Comparison of ENCODE assay signal across 16 cellular contexts in genomic region chr2:157325786-157326185, GRCh38. TPM values are rescaled to one million over a fixed set of nuclear protein-coding genes. Genes with fewer than 3 reads are reported as not detected.
DNase-seq lines count a peak whose midpoint lies in the region; ATAC-seq and TF ChIP-seq lines count a peak whose summit lies in the region.
"Had no signal": no experiment of that assay in that cellular context is flagged by ENCODE, and none has a peak within 500 bp of the region (broad histone marks: within the 10 kb centered on the region; RNA-seq: fewer than 3 reads in every experiment).

Gene ERMN (minus strand): TSS chr2:157325824. CDS start chr2:157325642, 182 bp downstream.

- H3K9me3 ChIP-seq in H9 (ENCODE audit: control insufficient read depth, low read depth, low read length) (no peaks in the 10 kb centered on the region), WERI-Rb-1 (ENCODE audit: severe bottlenecking) (no peaks in the 10 kb centered on the region)
- H3K9me3 ChIP-seq: breast epithelium had no signal

- H2BK20ac ChIP-seq in H9 (ENCODE audit: low read depth, low read length, poor library complexity, severe bottlenecking), result no peak within 1 kb of the TSS

- no peak within 1 kb of the TSS for H3K4me3 ChIP-seq in WERI-Rb-1 (ENCODE audit: low read depth, low read length)
- H3K4me3 ChIP-seq: breast epithelium, hepatocyte had no signal

- no peaks in the 10 kb centered on the region for H3K9me3 Mint-ChIP-seq in H9
- no peaks in the 10 kb centered on the region for H3K9me3 Mint-ChIP-seq in type B pancreatic cell
- H3K9me3 Mint-ChIP-seq: memory B cell; stimulated activated memory B cell treated with anti-CD40 and anti-IgM and Interleukin-4, amounts not matched to agents 10 μg/mL and 1 μg/mL and 100 μg/mL, for 72 hours had no signal

- no peak within 1 kb of the TSS for H2BK12ac ChIP-seq in H9 (ENCODE audit: insufficient read length, low read depth, low read length)

- peak within 1 kb of the TSS in 1 of 3 experiments; percentile 71; a peak in 3 of 7 replicates for H3K27ac Mint-ChIP-seq in H9
- no peak within 1 kb of the TSS for H3K27ac Mint-ChIP-seq in type B pancreatic cell

- peaks cover 5% of the 10 kb centered on the region; the same call in 1 of the 2 replicates for H3K4me1 ChIP-seq in H9 (ENCODE audit: insufficient read depth, low read length)
- H3K4me1 ChIP-seq: breast epithelium had no signal

- no peak within 1 kb of the TSS for H2BK15ac ChIP-seq in H9 (ENCODE audit: low read depth, low read length)

- no peak within 1 kb of the TSS for H3T11ph ChIP-seq in H9 (ENCODE audit: low read length)

- no peaks in the 10 kb centered on the region for H3K79me2 ChIP-seq in H9 (ENCODE audit: insufficient read depth, low read length)
- H3K79me2 ChIP-seq: hepatocyte had no signal

- H3K4ac ChIP-seq in H9 (ENCODE audit: low read depth, low read length), result no peak within 1 kb of the TSS

- no peak within 1 kb of the TSS for H3K56ac ChIP-seq in H9 (ENCODE audit: insufficient read length, low read depth, low read length)

- no peaks in the 10 kb centered on the region for H3K27me3 Mint-ChIP-seq in H9 (ENCODE audit: low read depth)
- peaks cover 7% of the 10 kb centered on the region for H3K27me3 Mint-ChIP-seq in type B pancreatic cell
- H3K27me3 Mint-ChIP-seq: memory B cell; stimulated activated memory B cell treated with anti-CD40 and anti-IgM and Interleukin-4, amounts not matched to agents 10 μg/mL and 1 μg/mL and 100 μg/mL, for 72 hours had no signal

- no peak within 1 kb of the TSS for H3K27ac ChIP-seq in H9 (ENCODE audit: insufficient read length, low read depth, low read length)
- peak within 1 kb of the TSS; percentile 69 for H3K27ac ChIP-seq in WERI-Rb-1
- H3K27ac ChIP-seq: breast epithelium, hepatocyte had no signal

- no peak within 1 kb of the TSS for H2BK5ac ChIP-seq in H9 (ENCODE audit: insufficient read length, low read length)

- H4K8ac ChIP-seq in H9 (replicated peaks; ENCODE audit: insufficient read length, low read depth, low read length), result no peak within 1 kb of the TSS

- no peak within 1 kb of the TSS for H4K5ac ChIP-seq in H9 (ENCODE audit: insufficient read length, low read depth, low read length)

- no peak within 1 kb of the TSS for H2AFZ ChIP-seq in H9 (ENCODE audit: low read length)
- H2AFZ ChIP-seq: hepatocyte had no signal

- H4K91ac ChIP-seq in H9 (ENCODE audit: insufficient read length, low read depth, low read length), result no peak within 1 kb of the TSS

- no peak within 1 kb of the TSS for H3K4me3 Mint-ChIP-seq in H9
- H3K4me3 Mint-ChIP-seq in type B pancreatic cell, result no peak within 1 kb of the TSS
- H3K4me3 Mint-ChIP-seq: memory B cell; stimulated activated memory B cell treated with anti-CD40 and anti-IgM and Interleukin-4, amounts not matched to agents 10 μg/mL and 1 μg/mL and 100 μg/mL, for 72 hours had no signal

- no peak within 1 kb of the TSS for H2BK120ac ChIP-seq in H9 (ENCODE audit: low read depth, low read length, poor library complexity, severe bottlenecking)

- H3K4me2 ChIP-seq in H9 (ENCODE audit: insufficient read depth, insufficient read length, low read length), result no peak within 1 kb of the TSS
- H3K4me2 ChIP-seq: hepatocyte had no signal

- H3K36me3 Mint-ChIP-seq in H9 (ENCODE audit: insufficient read depth in 1 of 3, low read depth in 3 of 3) (no peaks in the 10 kb centered on the region), type B pancreatic cell (no peaks in the 10 kb centered on the region)

- H3K27me3 ChIP-seq in H9 (ENCODE audit: insufficient read depth, low read length) (no peaks in the 10 kb centered on the region), WERI-Rb-1 (ENCODE audit: insufficient read depth, low read depth, severe bottlenecking) (no peaks in the 10 kb centered on the region)
- H3K27me3 ChIP-seq: breast epithelium, hepatocyte had no signal

- ATAC-seq in HG03565 (IDR thresholded peaks at IDR 0.05; ENCODE audit: unreplicated experiment), result no peak
- no peak for ATAC-seq in HG02885 (IDR thresholded peaks at IDR 0.05; ENCODE audit: poor library complexity, unreplicated experiment)
- ATAC-seq: SK-N-SH treated with all-trans-retinoic acid at 6 μM for 48 hours; stimulated activated memory B cell treated with anti-CD40 and anti-IgM and Interleukin-4, amounts not matched to agents 10 μg/mL and 1 μg/mL and 100 μg/mL, for 72 hours had no signal

- H3K4me1 Mint-ChIP-seq in H9 (peaks cover 39 to 50% of the 10 kb centered on the region in 2 experiments), type B pancreatic cell (ENCODE audit: unreplicated experiment) (no peaks in the 10 kb centered on the region)

- H3K79me1 ChIP-seq in H9 (ENCODE audit: insufficient read depth, low read depth, low read length, poor library complexity, severe bottlenecking), result no peaks in the 10 kb centered on the region

- DNase-seq in C1 segment of cervical spinal cord (lab: John Stamatoyannopoulos, UW), result peak in 9 of 14 donors; percentile 13 to 62 (median 46)
- peak; percentile 54 for DNase-seq in H9
- no peak for DNase-seq in WERI-Rb-1
- DNase-seq in iPS-NIHi11 (ENCODE audit: low spot score), result peak; percentile 41
- DNase-seq in 8988T, result no peak
- DNase-seq in type B pancreatic cell (ENCODE audit: extremely low spot score, unreplicated experiment), result no peak
- DNase-seq: stimulated activated CD4-positive, alpha-beta T cell treated with anti-CD3 and anti-CD28 coated beads, Interleukin-2, amount 100 ng/mL, for 24 hours had no signal

- TF ChIP-seq CTCF in H9 (conservative IDR thresholded peaks at IDR 0.05) (no peak), WERI-Rb-1 (IDR thresholded peaks at IDR 0.05; ENCODE audit: low read depth, low read length) (no peak), type B pancreatic cell (conservative IDR thresholded peaks at IDR 0.05) (no peak)

- H3K23me2 ChIP-seq in H9 (ENCODE audit: insufficient read length, low read depth, low read length, poor library complexity, severe bottlenecking), result no peaks in the 10 kb centered on the region

- no peak within 1 kb of the TSS for H3K9ac ChIP-seq in H9 (ENCODE audit: extremely low read depth, insufficient read length, low read length)

- H3K23ac ChIP-seq in H9 (ENCODE audit: insufficient read length, low read depth, low read length), result no peak within 1 kb of the TSS

- H3K14ac ChIP-seq in H9 (ENCODE audit: insufficient read depth, low read length), result no peak within 1 kb of the TSS

- no peaks in the 10 kb centered on the region for H4K20me1 ChIP-seq in H9 (ENCODE audit: control insufficient read depth, insufficient read depth, insufficient read length)

- no peak within 1 kb of the TSS for H2AK5ac ChIP-seq in H9 (ENCODE audit: insufficient read length, low read length)

- peak within 1 kb of the TSS; percentile 51 for H3K18ac ChIP-seq in H9 (ENCODE audit: insufficient read length, low read depth, low read length)

- H3K36me3 ChIP-seq in WERI-Rb-1, result no peaks in the 10 kb centered on the region
- H3K36me3 ChIP-seq: breast epithelium had no signal

RNA-seq across cellular contexts. Expression of gene ERMN, which starts in this region (rescaled TPM):
- total RNA-seq in H9 (2021) (0.29 and 0.48 TPM in 2 replicates), type B pancreatic cell (ENCODE audit: low replicate concordance) (1.2 and 1.6 TPM in 2 replicates)
- total RNA-seq: epithelial cell of proximal tubule, pulmonary artery endothelial cell had no signal

Comparison
In these comparisons a context has a peak if more than half of its experiments do, and no peak if none do; other contexts are left out.
1. Peak in DNase-seq in H9; RNA of the gene not detected or under 1 TPM.
2. DNase-seq: peak in C1 segment of cervical spinal cord (9 of 14) and iPS-NIHi11 (single experiment); none in WERI-Rb-1 (single experiment), 8988T (single experiment) and type B pancreatic cell (single experiment).